ENCODE assay signal across 16 cellular contexts in the genomic region with DNA sequence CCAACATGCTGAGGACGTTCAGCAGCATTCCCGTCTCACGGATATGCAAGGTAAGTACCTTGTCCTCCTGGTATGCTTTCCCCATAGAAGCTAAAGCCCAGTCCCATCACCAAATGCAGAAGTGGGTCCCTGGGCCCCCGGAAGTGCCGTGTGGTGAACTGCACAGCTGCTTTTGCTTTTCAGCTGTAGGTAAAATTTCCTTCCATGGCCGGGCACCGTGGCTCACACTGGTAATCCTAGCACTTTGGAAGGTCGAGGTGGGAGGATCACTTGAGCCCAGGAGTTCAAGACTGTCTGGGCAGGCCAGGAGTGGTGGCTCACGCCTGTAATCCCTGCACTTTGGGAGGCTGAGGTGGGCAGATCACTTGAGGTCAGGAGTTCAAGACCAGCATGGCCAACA. TPM values are rescaled to one million over a fixed set of nuclear protein-coding genes. Genes with fewer than 3 reads are reported as not detected.
DNase-seq lines count a peak whose midpoint lies in the region; ATAC-seq and TF ChIP-seq lines count a peak whose summit lies in the region.
"Had no signal": no experiment of that assay in that cellular context is flagged by ENCODE, and none has a peak within 500 bp of the region (broad histone marks: within the 10 kb centered on the region; RNA-seq: fewer than 3 reads in every experiment).

No MANE protein-coding gene starts in this region.

- no peak overlapping the region for H2AK5ac ChIP-seq in neuronal stem cell (ENCODE audit: low read depth, low read length)

- H3K4me1 Mint-ChIP-seq in glutamatergic neuron (ENCODE audit: low read depth, unreplicated experiment) = no peaks in the 10 kb centered on the region
- H3K4me1 Mint-ChIP-seq: CD4-positive, alpha-beta memory T cell had no signal

- H3K14ac ChIP-seq in neuronal stem cell (ENCODE audit: low read length) = no peak overlapping the region

- H3K4me3 Mint-ChIP-seq in glutamatergic neuron (ENCODE audit: unreplicated experiment) = no peak overlapping the region
- H3K4me3 Mint-ChIP-seq: CD4-positive, alpha-beta memory T cell had no signal

- H2BK12ac ChIP-seq in neuronal stem cell (ENCODE audit: low read length) = no peak overlapping the region

- no peak for TF ChIP-seq CTCF in glutamatergic neuron (IDR thresholded peaks at IDR 0.05; ENCODE audit: partially characterized antibody, unreplicated experiment)
- no peak for TF ChIP-seq CTCF in mucosa of descending colon (IDR thresholded peaks at IDR 0.05)

- H3K79me1 ChIP-seq in neuronal stem cell (ENCODE audit: low read depth, low read length) = peaks cover 7% of the 10 kb centered on the region

- no peak overlapping the region for H3K4me3 ChIP-seq in GM23248
- H3K4me3 ChIP-seq in H7 (ENCODE audit: insufficient read depth, low read depth, low read length) = no peak overlapping the region
- H3K4me3 ChIP-seq in neuronal stem cell (ENCODE audit: low read length in 2 of 2) = no peak overlapping the region
- H3K4me3 ChIP-seq in mucosa of descending colon = no peak overlapping the region
- H3K4me3 ChIP-seq: A549 had no signal

- peak overlapping the region; percentile 9 for H3K23ac ChIP-seq in neuronal stem cell (ENCODE audit: low read depth, low read length, poor library complexity)

- H3K4ac ChIP-seq in neuronal stem cell (ENCODE audit: low read length) = no peak overlapping the region

- no peak overlapping the region for H3K18ac ChIP-seq in neuronal stem cell (ENCODE audit: low read length)

- H3K27ac ChIP-seq in GM23248 = peak overlapping the region; percentile 74; the same call in 1 of the 2 replicates
- H3K27ac ChIP-seq in caudate nucleus (ENCODE audit: low read depth, low read length) = peak overlapping the region; percentile 58
- H3K27ac ChIP-seq in neuronal stem cell (replicated peaks; ENCODE audit: low read length) = no peak overlapping the region
- H3K27ac ChIP-seq: A549, C4-2B had no signal

- peaks cover 34% of the 10 kb centered on the region for H3F3A ChIP-seq in GM23248 (ENCODE audit: insufficient read depth)

- H3K27me3 ChIP-seq in GM23248 (replicated peaks; ENCODE audit: insufficient read depth) (no peaks in the 10 kb centered on the region), H7 (ENCODE audit: control insufficient read depth, insufficient read depth, low read length) (no peaks in the 10 kb centered on the region), neuronal stem cell (ENCODE audit: control insufficient read depth in 3 of 3, insufficient read depth in 3 of 3, low read depth in 1 of 3, low read length in 3 of 3) (no peaks in the 10 kb centered on the region)
- H3K27me3 ChIP-seq: BE2C had no signal

- H3K9me3 ChIP-seq in GM23248 (ENCODE audit: low read depth) (no peaks in the 10 kb centered on the region), neuronal stem cell (replicated peaks in 1 of 2; ENCODE audit: control insufficient read depth in 2 of 2, insufficient read depth in 1 of 2, low read depth in 1 of 2, low read length in 2 of 2) (no peaks in the 10 kb centered on the region), mucosa of descending colon (no peaks in the 10 kb centered on the region)
- H3K9me3 ChIP-seq: A549, BE2C had no signal

- no peaks in the 10 kb centered on the region for H3K36me3 Mint-ChIP-seq in glutamatergic neuron (ENCODE audit: unreplicated experiment)

- peaks cover 77% of the 10 kb centered on the region for H3K36me3 ChIP-seq in GM23248 (ENCODE audit: low read depth)
- H3K36me3 ChIP-seq in H7 (replicated peaks; ENCODE audit: control insufficient read depth, insufficient read depth, low read length) = peaks cover 64% of the 10 kb centered on the region
- H3K36me3 ChIP-seq in neuronal stem cell (replicated peaks in 1 of 2; ENCODE audit: control insufficient read depth in 2 of 2, insufficient read depth in 2 of 2, low read length in 2 of 2) = peaks cover 67 to 97% of the 10 kb centered on the region in 2 donors
- peaks cover 52% of the 10 kb centered on the region for H3K36me3 ChIP-seq in mucosa of descending colon (ENCODE audit: low read depth)

- no peak overlapping the region for H3K27ac Mint-ChIP-seq in glutamatergic neuron (ENCODE audit: unreplicated experiment)

- in situ Hi-C loops in GM23248 (cut with MboI) = no loop called here

- H4K91ac ChIP-seq in neuronal stem cell (ENCODE audit: low read depth, low read length, poor library complexity) = no peak overlapping the region

- H2BK5ac ChIP-seq in neuronal stem cell (ENCODE audit: low read length) = no peak overlapping the region

- no peaks in the 10 kb centered on the region for H3K9me2 ChIP-seq in GM23248 (ENCODE audit: insufficient read depth)

- H2AFZ ChIP-seq in GM23248 (no peak overlapping the region), neuronal stem cell (ENCODE audit: low read length) (no peak overlapping the region)

- H2BK120ac ChIP-seq in neuronal stem cell (ENCODE audit: low read depth, low read length) = no peak overlapping the region

- intact Hi-C loops in mucosa of descending colon (cut with DNase I, micrococcal nuclease) = loop anchor here (10.0 kb wide), 1 partner anchor 52 kb away; no protein-coding TSS in a partner anchor

- peaks cover 17% of the 10 kb centered on the region for H3K79me2 ChIP-seq in GM23248 (ENCODE audit: insufficient read depth)

- H3K9ac ChIP-seq in GM23248 (no peak overlapping the region), neuronal stem cell (ENCODE audit: low read depth, low read length, poor library complexity) (no peak overlapping the region)

- no peaks in the 10 kb centered on the region for H3K4me1 ChIP-seq in GM23248 (ENCODE audit: insufficient read depth)
- no peaks in the 10 kb centered on the region for H3K4me1 ChIP-seq in neuronal stem cell (ENCODE audit: control insufficient read depth in 2 of 2, insufficient read depth in 1 of 2, low read depth in 1 of 2, low read length in 2 of 2)
- H3K4me1 ChIP-seq in mucosa of descending colon (ENCODE audit: low read depth) = peaks cover 2% of the 10 kb centered on the region
- H3K4me1 ChIP-seq: A549, BE2C had no signal

- no peak overlapping the region for H4K8ac ChIP-seq in neuronal stem cell (ENCODE audit: low read depth, low read length)

- DNase-seq in GM23248 (no peak), H7 (peak; percentile 7), caudate nucleus (lab: John Stamatoyannopoulos, UW) (no peak), neuronal stem cell (ENCODE audit: low spot score) (no peak), glutamatergic neuron (no peak), mucosa of descending colon (no peak)
- DNase-seq: BE2C; CD4-positive, alpha-beta memory T cell; COR-L47; DMS153; DND-41; GDM1 had no signal

- H4K20me1 ChIP-seq in GM23248 (ENCODE audit: insufficient read depth) = no peaks in the 10 kb centered on the region

- peaks cover 4% of the 10 kb centered on the region for H3K9me3 Mint-ChIP-seq in glutamatergic neuron (ENCODE audit: unreplicated experiment)
- H3K9me3 Mint-ChIP-seq: CD4-positive, alpha-beta memory T cell had no signal

- no peak overlapping the region for H2BK15ac ChIP-seq in neuronal stem cell (ENCODE audit: low read length)

- peaks cover 18% of the 10 kb centered on the region for H3K27me3 Mint-ChIP-seq in glutamatergic neuron (ENCODE audit: unreplicated experiment)
- H3K27me3 Mint-ChIP-seq: CD4-positive, alpha-beta memory T cell had no signal

- 93 to 94% methylated on average over 9 of the region's 9 CpGs for WGBS in GM23248 (ENCODE audit: low coverage in 1 of 2, low lambda C conversion rate in 2 of 2, missing lambda C conversion rate in 2 of 2), 2 experiments
- WGBS in neuronal stem cell (ENCODE audit: extremely low coverage in 2 of 2, insufficient read length in 2 of 2, insufficient replicate concordance in 1 of 2), 2 donors = no CpG with 5 or more reads among the region's 9 CpGs

- no peak for ATAC-seq in HG03565 (IDR thresholded peaks at IDR 0.05; ENCODE audit: unreplicated experiment)
- no peak for ATAC-seq in mucosa of descending colon
- ATAC-seq: A549, HCT116 had no signal

- H3K4me2 ChIP-seq in GM23248 (ENCODE audit: unreplicated experiment) = no peak overlapping the region
- no peak overlapping the region for H3K4me2 ChIP-seq in neuronal stem cell (ENCODE audit: insufficient read depth, low read length, poor library complexity, severe bottlenecking)
- H3K4me2 ChIP-seq: A549 had no signal

RNA-seq across cellular contexts. Expression of gene HSP90AA1, which starts 44.1 kb away (rescaled TPM):
- 371 and 428 TPM in 2 replicates for total RNA-seq in GM23248 (2014; rRNA removed; shearing (Covaris generic))
- polyA plus RNA-seq in GM23248 (2016; fragmentation: Nextera tagmentation; extraction: Ambion mirVana) = 638 and 655 TPM in 2 replicates
- 183 and 254 TPM in 2 replicates for total RNA-seq in H7 (2014; rRNA removed; shearing (Covaris generic))
- 653 TPM for polyA plus RNA-seq in neuronal stem cell (2013, experiment 1 of 2)
- polyA plus RNA-seq in neuronal stem cell (2013, experiment 2 of 2) = 672 TPM
- total RNA-seq in glutamatergic neuron (ENCODE audit: unreplicated experiment) (610 TPM), mucosa of descending colon (100 to 1,000 TPM; 231 to 367 (median 252) TPM)
